Comparison of ENCODE assay signal across 24 cellular contexts in the genomic region with DNA sequence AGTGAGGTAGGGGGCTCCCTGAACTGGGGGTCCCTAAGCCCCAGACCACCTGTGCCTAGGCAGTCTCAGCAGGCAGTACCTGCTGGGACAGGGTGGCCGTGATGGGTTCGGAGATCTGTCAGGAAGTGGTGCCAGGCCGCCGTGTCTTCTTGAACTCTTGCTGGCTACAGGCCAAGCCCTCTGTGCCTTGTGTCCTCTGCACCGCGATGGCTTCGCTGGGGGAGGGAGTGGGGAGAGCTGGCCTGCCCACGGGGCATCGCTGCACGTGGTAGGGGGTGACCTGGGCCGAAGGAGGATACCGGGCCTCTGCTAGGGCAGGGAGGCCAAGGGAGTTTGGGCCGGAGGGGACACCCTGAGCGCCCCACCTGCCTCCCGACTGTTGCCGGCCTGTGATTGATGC.
DNase-seq lines count a peak whose midpoint lies in the region; FAIRE-seq and TF ChIP-seq lines count a peak whose summit lies in the region.
"Had no signal": no experiment of that assay in that cellular context is flagged by ENCODE, and none has a peak within 500 bp of the region (broad histone marks: within the 10 kb centered on the region; RNA-seq: fewer than 3 reads in every experiment).

No MANE protein-coding gene starts in this region.

- no peaks in the 10 kb centered on the region for H3K4me1 Mint-ChIP-seq in osteocyte (ENCODE audit: unreplicated experiment)
- H3K4me1 Mint-ChIP-seq: activated CD4-positive, alpha-beta memory T cell treated with anti-CD3 and anti-CD28 coated beads, Interleukin-2, amount 10 ng/mL, durations not matched to agents 7 days and 5 days had no signal

- H3K4me1 ChIP-seq in Karpas-422 (ENCODE audit: low read length), result no peaks in the 10 kb centered on the region
- no peaks in the 10 kb centered on the region for H3K4me1 ChIP-seq in kidney (ENCODE audit: control insufficient read depth in 1 of 2, insufficient read depth in 1 of 2, low read depth in 1 of 2, low read length in 2 of 2)
- H3K4me1 ChIP-seq in stomach, result no peaks in the 10 kb centered on the region
- H3K4me1 ChIP-seq: foreskin keratinocyte, psoas muscle had no signal

- no peaks in the 10 kb centered on the region for H3K27me3 ChIP-seq in Karpas-422 (ENCODE audit: low read length)
- peaks cover 0 to 76% (median 35%) of the 10 kb centered on the region in 3 donors for H3K27me3 ChIP-seq in stomach
- H3K27me3 ChIP-seq: SJCRH30 had no signal

- H3K4me2 ChIP-seq in Karpas-422 (ENCODE audit: low read depth, low read length, poor library complexity, severe bottlenecking), result no peak overlapping the region

- H3K4me3 ChIP-seq in Karpas-422 (ENCODE audit: low read length) (no peak overlapping the region), kidney (ENCODE audit: low read length in 2 of 2) (no peak overlapping the region), stomach (no peak overlapping the region)
- H3K4me3 ChIP-seq: psoas muscle, SJCRH30 had no signal

- H4K20me1 ChIP-seq in Karpas-422 (ENCODE audit: insufficient read depth, low read depth, low read length), result no peaks in the 10 kb centered on the region

- TF ChIP-seq EP300 in stomach (IDR thresholded peaks at IDR 0.05), result no peak

- H3K79me2 ChIP-seq in Karpas-422 (ENCODE audit: low read length), result no peaks in the 10 kb centered on the region

- TF ChIP-seq CTCF in kidney (IDR thresholded peaks at IDR 0.05; ENCODE audit: borderline replicate concordance, extremely low read depth, insufficient read depth) (no peak), osteocyte (IDR thresholded peaks at IDR 0.05) (no peak), stomach (IDR thresholded peaks at IDR 0.05) (no peak)

- no peaks in the 10 kb centered on the region for H3K9me2 ChIP-seq in Karpas-422 (replicated peaks; ENCODE audit: insufficient read depth, low read length)

- H3K9ac ChIP-seq in Karpas-422 (ENCODE audit: low read length) (no peak overlapping the region), kidney (ENCODE audit: low read length in 2 of 2) (no peak overlapping the region)

- H3K36me3 ChIP-seq in Karpas-422 (ENCODE audit: insufficient read depth, low read length) (no peaks in the 10 kb centered on the region), kidney (ENCODE audit: control insufficient read depth in 1 of 2, insufficient read depth in 2 of 2, low read length in 2 of 2) (no peaks in the 10 kb centered on the region), stomach (no peaks in the 10 kb centered on the region)
- H3K36me3 ChIP-seq: SJCRH30 had no signal

- WGBS in stomach, 5 donors, result 58 to 66% (median 60%) methylated on average over 14 to 16 of the region's 16 CpGs

- H2AFZ ChIP-seq in Karpas-422 (ENCODE audit: low read length), result no peak overlapping the region

- no peak for FAIRE-seq in kidney (lab: Jason Lieb, UNC)
- FAIRE-seq: H54, urothelium cell line had no signal

- DNase-seq in DMS 273 (lab: John Stamatoyannopoulos, UW; ENCODE audit: unreplicated experiment) (peak; percentile 22), DMS 273 treated with DMSO at 0.1 percent for 48 hours (lab: John Stamatoyannopoulos, UW) (no peak), Karpas-422 (peak; percentile 47), kidney (peak; percentile 46), osteocyte (ENCODE audit: extremely low spot score, unreplicated experiment) (peak; percentile 83), stomach (no peak), SW 1271 (lab: John Stamatoyannopoulos, UW) (no peak), SHP77 treated with DMSO at 0.1 percent for 48 hours (lab: John Stamatoyannopoulos, UW) (no peak)
- DNase-seq: activated CD4-positive, alpha-beta memory T cell treated with anti-CD3 and anti-CD28 coated beads, Interleukin-2, amount 10 ng/mL, durations not matched to agents 7 days and 5 days; activated naive CD4-positive, alpha-beta T cell treated with anti-CD3 and anti-CD28 coated beads for 36 hours; activated T-cell treated with anti-CD3 and anti-CD28 coated beads for 4 hours; caudate nucleus; erythroblast; foreskin keratinocyte; NCI-H1092 treated with DMSO at 0.1 percent for 48 hours; NCI-H2171; NCI-H69 had no signal

- H3K27ac Mint-ChIP-seq in osteocyte (ENCODE audit: unreplicated experiment), result no peak overlapping the region
- H3K27ac Mint-ChIP-seq: activated CD4-positive, alpha-beta memory T cell treated with anti-CD3 and anti-CD28 coated beads, Interleukin-2, amount 10 ng/mL, durations not matched to agents 7 days and 5 days; activated naive CD4-positive, alpha-beta T cell treated with anti-CD3 and anti-CD28 coated beads for 36 hours; naive thymus-derived CD4-positive, alpha-beta T cell had no signal

- intact Hi-C loops in kidney (cut with DNase I) (no loop called here), stomach (cut with DNase I; ENCODE audit: low total_unique reads) (no loop called here)

- no peak for TF ChIP-seq POLR2A in stomach (IDR thresholded peaks at IDR 0.05)

- H3K27ac ChIP-seq in Karpas-422 (ENCODE audit: low read length) (no peak overlapping the region), kidney (ENCODE audit: low read depth in 2 of 2, low read length in 2 of 2) (no peak overlapping the region), stomach (no peak overlapping the region)
- H3K27ac ChIP-seq: 22Rv1, foreskin keratinocyte, psoas muscle, SJCRH30, VCaP had no signal

- H3K9me3 ChIP-seq in Karpas-422 (ENCODE audit: low read length), result no peaks in the 10 kb centered on the region
- H3K9me3 ChIP-seq in kidney (ENCODE audit: control insufficient read depth in 1 of 2, low read length in 2 of 2), result no peaks in the 10 kb centered on the region
- H3K9me3 ChIP-seq in stomach, result no peaks in the 10 kb centered on the region
- H3K9me3 ChIP-seq: psoas muscle, SJCRH30 had no signal

- H3K36me3 Mint-ChIP-seq in osteocyte (ENCODE audit: unreplicated experiment), result no peaks in the 10 kb centered on the region
- H3K36me3 Mint-ChIP-seq: naive thymus-derived CD4-positive, alpha-beta T cell had no signal

- H3K9me3 Mint-ChIP-seq in osteocyte (ENCODE audit: unreplicated experiment), result no peaks in the 10 kb centered on the region
- H3K9me3 Mint-ChIP-seq: activated CD4-positive, alpha-beta memory T cell treated with anti-CD3 and anti-CD28 coated beads, Interleukin-2, amount 10 ng/mL, durations not matched to agents 7 days and 5 days; activated naive CD4-positive, alpha-beta T cell treated with anti-CD3 and anti-CD28 coated beads for 36 hours; naive thymus-derived CD4-positive, alpha-beta T cell had no signal

- no peak overlapping the region for H3K4me3 Mint-ChIP-seq in osteocyte (ENCODE audit: unreplicated experiment)
- H3K4me3 Mint-ChIP-seq: activated CD4-positive, alpha-beta memory T cell treated with anti-CD3 and anti-CD28 coated beads, Interleukin-2, amount 10 ng/mL, durations not matched to agents 7 days and 5 days; activated naive CD4-positive, alpha-beta T cell treated with anti-CD3 and anti-CD28 coated beads for 36 hours; naive thymus-derived CD4-positive, alpha-beta T cell had no signal

- peaks cover 13% of the 10 kb centered on the region for H3K27me3 Mint-ChIP-seq in osteocyte (ENCODE audit: unreplicated experiment)
- H3K27me3 Mint-ChIP-seq: activated CD4-positive, alpha-beta memory T cell treated with anti-CD3 and anti-CD28 coated beads, Interleukin-2, amount 10 ng/mL, durations not matched to agents 7 days and 5 days had no signal

Comparison
In these comparisons a context has a peak if more than half of its experiments do, and no peak if none do; other contexts are left out.
1. DNase-seq: peak in DMS 273 (single experiment), Karpas-422 (single experiment), kidney (single experiment) and osteocyte (single experiment); none in DMS 273 treated with DMSO at 0.1 percent for 48 hours (single experiment), stomach (single experiment), SW 1271 (0 of 2) and SHP77 treated with DMSO at 0.1 percent for 48 hours (single experiment).